24 cellular contexts compared by ENCODE assay signal in genomic region chr11:69417211-69418085, GRCh38.
DNase-seq lines count a peak whose midpoint lies in the region; ATAC-seq and TF ChIP-seq lines count a peak whose summit lies in the region.
"Had no signal": no experiment of that assay in that cellular context is flagged by ENCODE, and none has a peak within 500 bp of the region (broad histone marks: within the 10 kb centered on the region; RNA-seq: fewer than 3 reads in every experiment).

No MANE protein-coding gene starts in this region.

- TF ChIP-seq CTCF in fibroblast of villous mesenchyme (IDR thresholded peaks at IDR 0.05; ENCODE audit: insufficient read depth, low read depth, low read length), result no peak

- H4K8ac ChIP-seq in trophoblast cell (ENCODE audit: low read depth, low read length), result no peak overlapping the region

- WGBS in trophoblast cell (ENCODE audit: extremely low coverage, insufficient coverage, insufficient read length), result no CpG with 5 or more reads among the region's 25 CpGs

- no peak for ATAC-seq in left ventricle myocardium superior
- ATAC-seq: activated CD8-positive, alpha-beta T cell treated with anti-CD3 and anti-CD28 coated beads, Interleukin-2, amount 10 ng/mL, durations not matched to agents 7 days and 5 days; activated T-cell treated with anti-CD3 and anti-CD28 coated beads, Interleukin-2, amount 50 U/mL, for 4 hours; foreskin keratinocyte; left lung; WTC11 had no signal

- no peak overlapping the region for H3K9ac ChIP-seq in trophoblast cell (ENCODE audit: low read length)

- no peak overlapping the region for H2BK5ac ChIP-seq in trophoblast cell (ENCODE audit: low read depth, low read length, poor library complexity)

- peaks cover 1% of the 10 kb centered on the region for H3K79me2 ChIP-seq in trophoblast cell (ENCODE audit: control insufficient read depth, insufficient read depth, low read length, poor library complexity)

- H3K4me3 ChIP-seq in fibroblast of villous mesenchyme (ENCODE audit: low read depth, low read length) (no peak overlapping the region), trophoblast cell (ENCODE audit: low read depth, low read length) (no peak overlapping the region)
- H3K4me3 ChIP-seq: left lung, skin epidermis, suprapubic skin had no signal

- no peak overlapping the region for H3K18ac ChIP-seq in trophoblast cell (ENCODE audit: low read length)

- no peak overlapping the region for H4K91ac ChIP-seq in trophoblast cell (ENCODE audit: low read depth, low read length)

- H3K9me3 ChIP-seq in trophoblast cell (ENCODE audit: insufficient read depth, low read depth, low read length), result peaks cover 3% of the 10 kb centered on the region
- H3K9me3 ChIP-seq: left lung, suprapubic skin had no signal

- no peak overlapping the region for H4K12ac ChIP-seq in trophoblast cell (ENCODE audit: low read depth, low read length)

- no peak overlapping the region for H2AK5ac ChIP-seq in trophoblast cell (ENCODE audit: low read length)

- H3K27ac ChIP-seq in trophoblast cell (ENCODE audit: low read depth, low read length), result no peak overlapping the region
- H3K27ac ChIP-seq: foreskin keratinocyte, left lung, suprapubic skin had no signal

- intact Hi-C loops in left ventricle myocardium superior (cut with micrococcal nuclease), result no loop called here
- intact Hi-C loops in cardiac septum (cut with DNase I), result loop anchor here (2.0 kb wide), 2 partner anchors 25 to 121 kb away; no protein-coding TSS in a partner anchor

- no peak overlapping the region for H3K4ac ChIP-seq in trophoblast cell (ENCODE audit: low read depth, low read length)

- DNase-seq in left ventricle myocardium superior, result peak; percentile 30
- no peak for DNase-seq in cardiac septum (ENCODE audit: low spot score)
- DNase-seq in fibroblast of villous mesenchyme (ENCODE audit: low read depth), result peak; percentile 33
- DNase-seq in trophoblast cell, result peak; percentile 46 to 53
- DNase-seq in activated CD4-positive, alpha-beta T cell treated with anti-CD3 and anti-CD28 coated beads, Interleukin-2, amount 50 U/mL, for 48 hours, result no peak
- no peak for DNase-seq in NK-92 (lab: John Stamatoyannopoulos, UW; ENCODE audit: unreplicated experiment)
- DNase-seq in stimulated activated CD4-positive, alpha-beta T cell treated with anti-CD3 and anti-CD28 coated beads, Interleukin-12 subunit alpha, Interleukin-12 subunit beta, amount 100 ng/mL, for 4 hours, result no peak
- DNase-seq in COLO829 (ENCODE audit: low spot score), result no peak
- DNase-seq: activated CD8-positive, alpha-beta T cell treated with anti-CD3 and anti-CD28 coated beads, Interleukin-2, amount 10 ng/mL, durations not matched to agents 7 days and 5 days; activated naive CD4-positive, alpha-beta T cell treated with anti-CD3 and anti-CD28 coated beads, Interleukin-2, amount 10 ng/mL, durations not matched to agents 7 days and 5 days; activated T-cell treated with anti-CD3 and anti-CD28 coated beads, Interleukin-2, amount 50 U/mL, for 4 hours; DMS153; foreskin keratinocyte; GOT3; left lung; MM.1S; NCI-H1694; NCI-H226; SHP77; stimulated activated CD4-positive, alpha-beta T cell treated with anti-CD3 and anti-CD28 coated beads, Interleukin-4, amount 100 ng/mL, for 4 hours; T-helper 2 cell had no signal

- no peaks in the 10 kb centered on the region for H3K27me3 ChIP-seq in trophoblast cell (ENCODE audit: insufficient read depth, low read length)
- H3K27me3 ChIP-seq: foreskin keratinocyte, left lung, suprapubic skin had no signal

- H3K4me1 ChIP-seq in trophoblast cell (ENCODE audit: control insufficient read depth in 1 of 2, insufficient read depth in 2 of 2, low read length in 2 of 2), result peaks cover 9 to 24% of the 10 kb centered on the region in 2 experiments

- no peak overlapping the region for H3K4me2 ChIP-seq in trophoblast cell (ENCODE audit: low read length)

- no peak overlapping the region for H2BK120ac ChIP-seq in trophoblast cell (ENCODE audit: insufficient read depth, low read length, poor library complexity)

- peak overlapping the region; percentile 1 for H3K14ac ChIP-seq in trophoblast cell (ENCODE audit: low read length)

- H3K79me1 ChIP-seq in trophoblast cell (ENCODE audit: low read length), result peaks cover 23% of the 10 kb centered on the region

- peak overlapping the region; percentile 11 for H2BK12ac ChIP-seq in trophoblast cell (ENCODE audit: low read length)

- no peak overlapping the region for H3K23ac ChIP-seq in trophoblast cell (ENCODE audit: low read length)

- no peak overlapping the region for H2AFZ ChIP-seq in trophoblast cell (ENCODE audit: insufficient read depth, low read length, poor library complexity)

- H3K36me3 ChIP-seq in trophoblast cell (ENCODE audit: control insufficient read depth in 1 of 2, insufficient read depth in 2 of 2, low read length in 2 of 2), result no peaks in the 10 kb centered on the region
- H3K36me3 ChIP-seq: left lung, suprapubic skin had no signal

Comparison
In these comparisons a context has a peak if more than half of its experiments do, and no peak if none do; other contexts are left out.
1. DNase-seq: peak in left ventricle myocardium superior (single experiment), fibroblast of villous mesenchyme (single experiment) and trophoblast cell (2 of 2); none in cardiac septum (single experiment), activated CD4-positive, alpha-beta T cell treated with anti-CD3 and anti-CD28 coated beads, Interleukin-2, amount 50 U/mL, for 48 hours (0 of 2), NK-92 (single experiment), stimulated activated CD4-positive, alpha-beta T cell treated with anti-CD3 and anti-CD28 coated beads, Interleukin-12 subunit alpha, Interleukin-12 subunit beta, amount 100 ng/mL, for 4 hours (single experiment) and COLO829 (single experiment).